Comparison of ENCODE assay signal across 28 cellular contexts in the genomic region with DNA sequence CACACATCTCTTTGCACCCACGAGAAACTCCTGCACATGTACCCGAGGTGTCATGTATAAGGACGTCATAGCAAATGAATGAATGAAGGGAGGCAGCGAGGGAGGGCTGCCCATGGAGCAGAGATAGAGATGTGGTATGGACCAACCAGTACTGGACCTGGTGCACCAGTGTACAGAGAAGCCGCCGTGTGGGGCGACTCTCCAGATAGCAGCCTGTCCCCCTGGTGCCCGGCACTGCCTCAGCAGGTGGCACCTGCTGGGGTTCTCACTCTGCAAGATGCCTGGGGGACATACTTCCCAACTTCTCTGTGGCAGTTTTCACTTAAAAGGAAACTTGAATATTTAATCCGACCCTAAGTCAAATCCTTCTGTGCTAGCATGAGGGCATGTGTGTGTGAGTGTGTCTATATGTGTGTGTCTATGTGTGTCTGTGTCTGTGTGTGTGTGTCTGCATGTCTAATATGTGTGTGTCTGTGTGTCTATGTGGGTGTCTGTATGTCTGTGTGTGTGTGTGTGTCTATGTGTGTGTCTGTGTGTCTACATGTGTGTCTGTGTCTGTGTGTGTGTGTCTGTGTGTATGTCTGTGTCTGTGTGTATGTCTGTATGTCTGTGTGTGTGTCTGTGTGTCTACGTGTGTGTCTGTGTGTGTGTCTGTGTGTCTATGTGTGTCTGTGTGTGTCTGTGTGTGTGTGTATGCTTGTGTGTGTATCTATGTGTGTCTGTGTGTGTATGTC.
"Had no signal": no experiment of that assay in that cellular context is flagged by ENCODE, and none has a peak within 500 bp of the region (broad histone marks: within the 10 kb centered on the region; RNA-seq: fewer than 3 reads in every experiment).

No MANE protein-coding gene starts in this region.

- ATAC-seq: left cardiac atrium; left lobe of liver; left ventricle myocardium superior; mucosa of descending colon; naive thymus-derived CD4-positive, alpha-beta T cell; sciatic nerve; stimulated activated naive B cell treated with anti-CD40 and anti-IgM and Interleukin-4, amounts not matched to agents 10 μg/mL and 1 μg/mL and 100 μg/mL, for 72 hours; stimulated activated naive CD8-positive, alpha-beta T cell treated with anti-CD3 and anti-CD28 coated beads, Interleukin-15, Interleukin-2, amounts not matched to agents 100 U/mL and 50 U/mL, for 24 hours; upper lobe of right lung had no signal

- H3K4me3 Mint-ChIP-seq: memory B cell; naive thymus-derived CD4-positive, alpha-beta T cell; nephron; neural crest cell; stimulated activated naive B cell treated with anti-CD40 and anti-IgM and Interleukin-4, amounts not matched to agents 10 μg/mL and 1 μg/mL and 100 μg/mL, for 72 hours had no signal

- H3K27ac Mint-ChIP-seq: memory B cell; naive thymus-derived CD4-positive, alpha-beta T cell; nephron; progenitor cell of endocrine pancreas; stimulated activated naive B cell treated with anti-CD40 and anti-IgM and Interleukin-4, amounts not matched to agents 10 μg/mL and 1 μg/mL and 100 μg/mL, for 72 hours had no signal

- H3K9me3 Mint-ChIP-seq: memory B cell; naive thymus-derived CD4-positive, alpha-beta T cell; nephron; neural crest cell had no signal

- H3K36me3 Mint-ChIP-seq: memory B cell; naive thymus-derived CD4-positive, alpha-beta T cell; stimulated activated naive B cell treated with anti-CD40 and anti-IgM and Interleukin-4, amounts not matched to agents 10 μg/mL and 1 μg/mL and 100 μg/mL, for 72 hours had no signal

- FAIRE-seq: keratinocyte had no signal

- H3K27me3 Mint-ChIP-seq: memory B cell; naive thymus-derived CD4-positive, alpha-beta T cell; progenitor cell of endocrine pancreas had no signal

- H3K4me1 Mint-ChIP-seq: naive thymus-derived CD4-positive, alpha-beta T cell; neural crest cell had no signal

- DNase-seq: hippocampal formation; kidney glomerular epithelial cell; left cardiac atrium; left ventricle myocardium superior; midbrain; mucosa of descending colon; naive thymus-derived CD4-positive, alpha-beta T cell; occipital lobe; ovary; stimulated activated CD4-positive, alpha-beta T cell treated with anti-CD3 and anti-CD28 coated beads, Interleukin-12 subunit alpha, Interleukin-12 subunit beta, amount 100 ng/mL, for 4 hours; stimulated activated CD4-positive, alpha-beta T cell treated with anti-CD3 and anti-CD28 coated beads, Interleukin-15, amount 100 ng/mL, for 24 hours; stimulated activated CD4-positive, alpha-beta T cell treated with anti-CD3 and anti-CD28 coated beads, Interleukin-2, amount 100 ng/mL, for 24 hours; stimulated activated CD4-positive, alpha-beta T cell treated with anti-CD3 and anti-CD28 coated beads, Interleukin-4, amount 100 ng/mL, for 1 hour; stimulated activated naive B cell treated with anti-CD40 and anti-IgM and Interleukin-4, amounts not matched to agents 10 μg/mL and 1 μg/mL and 100 μg/mL, for 72 hours; stimulated activated naive CD8-positive, alpha-beta T cell treated with anti-CD3 and anti-CD28 coated beads, Interleukin-15, Interleukin-2, amounts not matched to agents 100 U/mL and 50 U/mL, for 24 hours; stomach; testis; thyroid gland; transverse colon; upper lobe of right lung; uterus had no signal
